In the genomic region with DNA sequence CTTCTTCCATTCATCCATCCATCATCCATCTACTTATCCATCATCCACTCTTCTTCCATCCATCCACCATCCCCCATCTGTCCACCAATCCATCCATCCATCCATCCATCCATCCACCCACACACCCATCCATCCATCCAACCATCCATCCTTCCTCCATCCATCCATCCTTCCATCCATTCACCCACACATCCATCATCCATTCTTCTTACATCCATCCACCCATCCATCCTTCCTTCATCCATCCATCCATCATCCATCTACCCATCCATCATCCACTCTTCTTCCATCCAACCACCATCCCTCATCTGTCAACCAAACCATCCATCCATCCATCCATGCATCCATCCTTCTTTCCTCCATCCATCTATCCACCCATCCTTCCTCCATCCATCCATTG, we compare ENCODE assay signal across 28 cellular contexts.
"Had no signal": no experiment of that assay in that cellular context is flagged by ENCODE, and none has a peak within 500 bp of the region (broad histone marks: within the 10 kb centered on the region; RNA-seq: fewer than 3 reads in every experiment).

No MANE protein-coding gene starts in this region.

- H3K4me2 ChIP-seq: hepatocyte, neural progenitor cell had no signal

- H3K4me1 ChIP-seq: left ventricle myocardium inferior, prostate gland, sigmoid colon, spleen, suprapubic skin, tibial artery, upper lobe of right lung, uterus had no signal

- H2AFZ ChIP-seq: hepatocyte, neural progenitor cell had no signal

- H3K9ac ChIP-seq: neural progenitor cell had no signal

- H3K79me2 ChIP-seq: hepatocyte had no signal

- ATAC-seq: natural killer cell; right cardiac atrium; stimulated activated memory B cell treated with anti-CD40 and anti-IgM and Interleukin-4, amounts not matched to agents 10 μg/mL and 1 μg/mL and 100 μg/mL, for 72 hours; upper lobe of right lung had no signal

- H3K27me3 Mint-ChIP-seq: stimulated activated memory B cell treated with anti-CD40 and anti-IgM and Interleukin-4, amounts not matched to agents 10 μg/mL and 1 μg/mL and 100 μg/mL, for 72 hours had no signal

- H3K36me3 Mint-ChIP-seq: mesothelial cell of epicardium, natural killer cell, neural progenitor cell had no signal

- FAIRE-seq: small intestine had no signal

- H3K27me3 ChIP-seq: hepatocyte, neural progenitor cell, uterus had no signal

- H3K4me3 ChIP-seq: hepatocyte, left ventricle myocardium inferior, lung, neural progenitor cell, prostate gland, sigmoid colon, spleen, suprapubic skin, thoracic aorta, tibial artery, upper lobe of right lung, uterus had no signal

- H3K9me3 ChIP-seq: neutrophil, prostate gland, upper lobe of right lung had no signal

- H3K36me3 ChIP-seq: left ventricle myocardium inferior, neural progenitor cell, neutrophil, prostate gland, sigmoid colon, spleen, suprapubic skin, thoracic aorta, tibial artery, upper lobe of right lung, uterus had no signal

- H3K27ac Mint-ChIP-seq: mesothelial cell of epicardium; naive B cell; natural killer cell; nephron progenitor cell; neural progenitor cell; stimulated activated memory B cell treated with anti-CD40 and anti-IgM and Interleukin-4, amounts not matched to agents 10 μg/mL and 1 μg/mL and 100 μg/mL, for 72 hours had no signal

- H3K27ac ChIP-seq: hepatocyte, left ventricle myocardium inferior, neural progenitor cell, neutrophil, prostate gland, sigmoid colon, spleen, suprapubic skin, thoracic aorta, tibial artery, upper lobe of right lung, uterus had no signal

- DNase-seq: islet precursor cell; left ventricle myocardium inferior; mesendoderm; naive B cell; natural killer cell; nephron progenitor cell; occipital lobe; retina; right cardiac atrium; sigmoid colon; small intestine; stimulated activated CD4-positive, alpha-beta T cell treated with anti-CD3 and anti-CD28 coated beads, Interleukin-4, amount 100 ng/mL, for 4 hours; stimulated activated CD8-positive, alpha-beta memory T cell treated with anti-CD3 and anti-CD28 coated beads, Interleukin-4, amount 100 ng/mL, for 48 hours; stimulated activated naive CD4-positive, alpha-beta T cell treated with Interleukin-2 at 50 U/mL for 16 hours; tibial artery; trophoblast cell; upper lobe of right lung; uterus had no signal

- H3K4me1 Mint-ChIP-seq: mesothelial cell of epicardium; natural killer cell; stimulated activated memory B cell treated with anti-CD40 and anti-IgM and Interleukin-4, amounts not matched to agents 10 μg/mL and 1 μg/mL and 100 μg/mL, for 72 hours had no signal

- H3K4me3 Mint-ChIP-seq: mesothelial cell of epicardium; naive B cell; natural killer cell; nephron progenitor cell; neural progenitor cell; stimulated activated memory B cell treated with anti-CD40 and anti-IgM and Interleukin-4, amounts not matched to agents 10 μg/mL and 1 μg/mL and 100 μg/mL, for 72 hours had no signal
